ENCODE assay signal across 25 cellular contexts in genomic region chr3:69881756-69882428, GRCh38.
"Had no signal": no experiment of that assay in that cellular context is flagged by ENCODE, and none has a peak within 500 bp of the region (broad histone marks: within the 10 kb centered on the region; RNA-seq: fewer than 3 reads in every experiment).

No MANE protein-coding gene starts in this region.

- H3K4me3 Mint-ChIP-seq: immature natural killer cell; natural killer cell; neural crest cell; stimulated activated effector memory CD8-positive, alpha-beta T cell treated with anti-CD3 and anti-CD28 coated beads, Interleukin-12 subunit alpha, Interleukin-12 subunit beta, amount 100 ng/mL, for 72 hours had no signal

- H3K36me3 Mint-ChIP-seq: immature natural killer cell; natural killer cell; stimulated activated effector memory CD8-positive, alpha-beta T cell treated with anti-CD3 and anti-CD28 coated beads, Interleukin-12 subunit alpha, Interleukin-12 subunit beta, amount 100 ng/mL, for 72 hours had no signal

- DNase-seq: dermis blood vessel endothelial cell; effector memory CD4-positive, alpha-beta T cell; foreskin melanocyte; hypothalamus; immature natural killer cell; left ventricle myocardium superior; lower lobe of right lung; natural killer cell; pancreas; stimulated activated CD4-positive, alpha-beta T cell treated with anti-CD3 and anti-CD28 coated beads, Interleukin-2, amount 100 ng/mL, for 24 hours; stimulated activated CD4-positive, alpha-beta T cell treated with anti-CD3 and anti-CD28 coated beads, Interleukin-4, amount 100 ng/mL, for 24 hours; stimulated activated naive CD4-positive, alpha-beta T cell treated with Interleukin-2 at 50 U/mL for 16 hours; stomach; thyroid gland; trophoblast cell had no signal

- ATAC-seq: left ventricle myocardium superior; lower lobe of right lung; natural killer cell; pancreas; sciatic nerve; stimulated activated effector memory CD8-positive, alpha-beta T cell treated with anti-CD3 and anti-CD28 coated beads, Interleukin-12 subunit alpha, Interleukin-12 subunit beta, amount 100 ng/mL, for 72 hours had no signal

- H3K27ac Mint-ChIP-seq: immature natural killer cell; natural killer cell; stimulated activated effector memory CD8-positive, alpha-beta T cell treated with anti-CD3 and anti-CD28 coated beads, Interleukin-12 subunit alpha, Interleukin-12 subunit beta, amount 100 ng/mL, for 72 hours had no signal

- H3K4me1 Mint-ChIP-seq: immature natural killer cell; natural killer cell; neural crest cell; stimulated activated effector memory CD8-positive, alpha-beta T cell treated with anti-CD3 and anti-CD28 coated beads, Interleukin-12 subunit alpha, Interleukin-12 subunit beta, amount 100 ng/mL, for 72 hours had no signal

- FAIRE-seq: endothelial cell of umbilical vein, keratinocyte had no signal

- H3K4me3 ChIP-seq: coronary artery, esophagus muscularis mucosa, lower lobe of right lung, pancreas, right atrium auricular region, stomach, thyroid gland, vagina had no signal

- H3K27ac ChIP-seq: coronary artery, esophagus muscularis mucosa, lower lobe of right lung, neutrophil, pancreas, right atrium auricular region, stomach, thyroid gland, vagina had no signal

- H3K9me3 Mint-ChIP-seq: neural crest cell had no signal

- H3K4me1 ChIP-seq: thyroid gland had no signal

- H3K9me3 ChIP-seq: esophagus muscularis mucosa, lower lobe of right lung, neutrophil, pancreas, right atrium auricular region, stomach, thyroid gland, vagina had no signal
